ENCODE assay signal across 13 cellular contexts in the genomic region with DNA sequence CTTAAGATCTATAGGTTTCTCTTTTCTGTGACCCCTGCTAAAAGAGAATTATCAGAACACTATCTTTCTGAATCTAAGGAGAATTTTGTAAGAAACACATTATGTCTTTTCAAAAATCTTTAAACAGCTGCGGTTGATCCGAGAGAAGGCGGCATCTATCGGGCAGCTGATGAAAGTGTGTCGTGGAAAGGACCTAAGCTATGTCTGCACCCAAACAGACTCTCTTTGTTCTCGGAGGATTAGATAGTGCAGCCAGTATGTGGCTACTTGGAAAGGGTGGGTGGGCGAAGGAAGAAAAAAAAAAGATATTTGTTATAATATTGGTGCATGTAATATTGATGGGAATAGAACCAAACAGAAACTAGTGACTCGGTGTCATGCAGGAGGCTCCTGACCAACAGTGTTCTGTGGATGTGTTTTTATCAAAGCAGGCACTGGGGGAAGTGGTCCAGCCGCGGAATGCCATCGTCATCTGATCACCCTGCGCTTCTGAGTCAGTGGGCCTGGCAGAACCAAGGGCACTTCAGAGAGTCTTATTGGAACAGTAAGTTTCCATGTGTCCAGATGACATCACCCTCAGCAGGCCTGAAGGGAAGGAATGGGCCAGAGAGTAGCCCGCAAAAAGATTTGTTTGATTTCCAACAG.
DNase-seq lines count a peak whose midpoint lies in the region; ATAC-seq and TF ChIP-seq lines count a peak whose summit lies in the region.
"Had no signal": no experiment of that assay in that cellular context is flagged by ENCODE, and none has a peak within 500 bp of the region (broad histone marks: within the 10 kb centered on the region; RNA-seq: fewer than 3 reads in every experiment).

No MANE protein-coding gene starts in this region.

- H3K36me3 ChIP-seq in MG63, result no peaks in the 10 kb centered on the region

- TF ChIP-seq CTCF in fibroblast of pulmonary artery (IDR thresholded peaks at IDR 0.05; ENCODE audit: low read length, missing control alignments), result peak; percentile 40

- no peaks in the 10 kb centered on the region for H3K27me3 ChIP-seq in MG63
- H3K27me3 ChIP-seq: hepatocyte had no signal

- no peak for ATAC-seq in GM21529 (IDR thresholded peaks at IDR 0.05; ENCODE audit: unreplicated experiment)
- ATAC-seq in HG03025 (IDR thresholded peaks at IDR 0.05; ENCODE audit: low FRiP score, unreplicated experiment), result no peak
- no peak for ATAC-seq in GM18517 (IDR thresholded peaks at IDR 0.05; ENCODE audit: unreplicated experiment)

- H3K4me3 ChIP-seq in MG63 (peak overlapping the region; percentile 25), fibroblast of pulmonary artery (replicated peaks; ENCODE audit: low read depth, low read length) (no peak overlapping the region)
- H3K4me3 ChIP-seq: hepatocyte had no signal

- DNase-seq in AG08396 (ENCODE audit: low spot score) (peak; percentile 64), MG63 (peak; percentile 95), fibroblast of pulmonary artery (ENCODE audit: low read depth) (peak; percentile 80), non-pigmented ciliary epithelial cell (ENCODE audit: low read depth) (peak; percentile 34), NCI-H2081 treated with DMSO at 0.1 percent for 48 hours (lab: John Stamatoyannopoulos, UW) (no peak)
- DNase-seq: naive B cell; NCI-H510A treated with DMSO at 0.1 percent for 48 hours; stimulated activated CD4-positive, alpha-beta T cell treated with anti-CD3 and anti-CD28 coated beads, Interleukin-4, amount 100 ng/mL, for 1 hour; T-helper 1 cell had no signal

- H3K9me3 ChIP-seq in MG63, result no peaks in the 10 kb centered on the region
